In the genomic region with DNA sequence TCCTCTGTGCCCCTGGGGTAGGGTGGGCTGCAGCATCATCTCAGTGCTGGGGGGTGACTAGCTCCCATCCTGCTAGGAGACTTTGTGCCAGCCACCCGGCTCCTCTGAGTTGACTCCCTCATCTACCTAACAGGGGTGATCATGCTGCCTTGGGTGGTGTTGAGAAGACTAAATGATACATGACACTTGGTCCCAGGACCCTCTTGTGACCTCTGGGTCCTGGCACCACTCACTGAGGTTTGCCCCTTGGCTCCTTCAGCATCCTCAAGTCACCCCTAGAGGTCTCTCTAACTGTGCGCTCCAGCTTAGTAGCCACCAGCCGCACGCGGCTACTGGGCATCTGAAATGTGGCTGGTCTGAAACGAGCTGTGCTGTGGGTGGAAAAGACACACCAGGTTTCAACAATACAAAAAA, we compare ENCODE assay signal across 8 cellular contexts.
DNase-seq lines count a peak whose midpoint lies in the region; ATAC-seq, FAIRE-seq and TF ChIP-seq lines count a peak whose summit lies in the region.

No MANE protein-coding gene starts in this region.

- H2BK15ac ChIP-seq in neuronal stem cell (ENCODE audit: low read length), result peak overlapping the region; percentile 16

- no peaks in the 10 kb centered on the region for H3K79me1 ChIP-seq in neuronal stem cell (ENCODE audit: low read depth, low read length)

- TF ChIP-seq CTCF in Panc1 (IDR thresholded peaks at IDR 0.05) (peak; percentile 91), endothelial cell of umbilical vein (IDR thresholded peaks at IDR 0.05; ENCODE audit: extremely low read depth in 1 of 2, insufficient read depth in 1 of 2, low read depth in 1 of 2, low read length in 2 of 2) (peak; percentile 22 to 49)

- no peaks in the 10 kb centered on the region for H3K9me2 ChIP-seq in GM23248 (ENCODE audit: insufficient read depth)

- peak overlapping the region; percentile 48 for H2AK5ac ChIP-seq in neuronal stem cell (ENCODE audit: low read depth, low read length)

- intact Hi-C loops in Panc1 (cut with micrococcal nuclease; ENCODE audit: unreplicated experiment) (loop anchor here (1.0 kb wide), 1 partner anchor 81 kb away; no protein-coding TSS in a partner anchor), endothelial cell of umbilical vein (cut with micrococcal nuclease) (loop anchor here (1.0 kb wide), 2 partner anchors 19 to 82 kb away; no protein-coding TSS in a partner anchor)

- no peak overlapping the region for H4K8ac ChIP-seq in neuronal stem cell (ENCODE audit: low read depth, low read length)

- H3K27ac ChIP-seq in GM23248 (no peak overlapping the region), Panc1 (ENCODE audit: low read length) (no peak overlapping the region), endothelial cell of umbilical vein (ENCODE audit: insufficient read depth, low read depth, low read length) (no peak overlapping the region), neuronal stem cell (replicated peaks; ENCODE audit: low read length) (no peak overlapping the region)

- ATAC-seq in Panc1 (peak; percentile 87), GM21390 (IDR thresholded peaks at IDR 0.05; ENCODE audit: unreplicated experiment) (no peak), HG03025 (IDR thresholded peaks at IDR 0.05; ENCODE audit: low FRiP score, unreplicated experiment) (no peak), GM19395 (IDR thresholded peaks at IDR 0.05; ENCODE audit: unreplicated experiment) (no peak)

- POLR2A ChIA-PET in Panc1 (lab: Charles Lee), result interaction anchor here (0.7 kb wide), 1 partner anchor 859 kb away, joined by 4 read pairs; no protein-coding TSS in a partner anchor
- POLR2A ChIA-PET in endothelial cell of umbilical vein (lab: Charles Lee), result interaction anchor here (1.0 to 1.2 kb wide), 2 partner anchors 10 to 72 kb away, joined by 3 read pairs; partner anchors contain the start of gene LRRC32

- dilution Hi-C loops in endothelial cell of umbilical vein (cut with MboI; ENCODE audit: extremely low pct_ligation_motif_present, low sequenced_read_pairs), result no loop called here

- DNase-seq in DMS53 (lab: John Stamatoyannopoulos, UW), result peak; percentile 84
- peak; percentile 76 for DNase-seq in GM23248
- peak; percentile 24 for DNase-seq in Panc1 (ENCODE audit: low read depth, low spot score)
- DNase-seq in endothelial cell of umbilical vein (ENCODE audit: low read depth, low spot score), result peak; percentile 42
- no peak for DNase-seq in neuronal stem cell (ENCODE audit: low spot score)

- BruUV-seq in Panc1 (replicated peaks; lab: Mats Ljungman, UMichigan) (no TSS peak), endothelial cell of umbilical vein (replicated peaks; lab: Mats Ljungman, UMichigan) (no TSS peak)

- CTCF ChIA-PET in Panc1 (lab: Charles Lee), result interaction anchor here (0.6 to 1.9 kb wide), 9 partner anchors 44 to 439 kb away, joined by 3 to 10 read pairs (median 6); no protein-coding TSS in a partner anchor
- CTCF ChIA-PET in endothelial cell of umbilical vein (lab: Charles Lee), result interaction anchor here (0.6 to 3.2 kb wide), 23 partner anchors 9 to 123 kb away, joined by 3 to 60 read pairs (median 5); partner anchors contain the start of gene LRRC32

- peaks cover 6% of the 10 kb centered on the region; the same call in 1 of the 2 replicates for H3F3A ChIP-seq in GM23248 (ENCODE audit: insufficient read depth)

- no peak for FAIRE-seq in endothelial cell of umbilical vein (lab: Jason Lieb, UNC)

- no peaks in the 10 kb centered on the region for H3K79me2 ChIP-seq in GM23248 (ENCODE audit: insufficient read depth)
- H3K79me2 ChIP-seq in endothelial cell of umbilical vein (ENCODE audit: control insufficient read depth, insufficient read depth, low read length), result no peaks in the 10 kb centered on the region

- H4K91ac ChIP-seq in neuronal stem cell (ENCODE audit: low read depth, low read length, poor library complexity), result no peak overlapping the region

- H3K4me3 ChIP-seq in GM23248, result no peak overlapping the region
- no peak overlapping the region for H3K4me3 ChIP-seq in Panc1 (ENCODE audit: low read depth in 2 of 2, low read length in 2 of 2)
- H3K4me3 ChIP-seq in endothelial cell of umbilical vein (replicated peaks in 1 of 3; ENCODE audit: insufficient read depth in 1 of 3, low read depth in 1 of 3, low read length in 3 of 3), result no peak overlapping the region
- no peak overlapping the region for H3K4me3 ChIP-seq in neuronal stem cell (ENCODE audit: low read length in 2 of 2)

- WGBS in GM23248 (ENCODE audit: low coverage in 1 of 2, low lambda C conversion rate in 2 of 2, missing lambda C conversion rate in 2 of 2), 2 experiments, result 21% methylated on average over 6 of the region's 6 CpGs
- WGBS in neuronal stem cell (ENCODE audit: extremely low coverage in 2 of 2, insufficient read length in 2 of 2, insufficient replicate concordance in 1 of 2), 2 donors, result no CpG with 5 or more reads among the region's 6 CpGs

- H4K20me1 ChIP-seq in GM23248 (ENCODE audit: insufficient read depth), result no peaks in the 10 kb centered on the region
- H4K20me1 ChIP-seq in endothelial cell of umbilical vein (replicated peaks; ENCODE audit: control insufficient read depth, extremely low read depth, insufficient read depth, low read length), result no peaks in the 10 kb centered on the region

- no peak overlapping the region for H2BK5ac ChIP-seq in neuronal stem cell (ENCODE audit: low read length)

- H3K9ac ChIP-seq in GM23248 (no peak overlapping the region), endothelial cell of umbilical vein (replicated peaks; ENCODE audit: extremely low read depth, insufficient read depth, low read length) (no peak overlapping the region), neuronal stem cell (ENCODE audit: low read depth, low read length, poor library complexity) (no peak overlapping the region)

- H3K4me2 ChIP-seq in GM23248 (ENCODE audit: unreplicated experiment), result no peak overlapping the region
- no peak overlapping the region for H3K4me2 ChIP-seq in endothelial cell of umbilical vein (ENCODE audit: insufficient read depth, low read length)
- no peak overlapping the region for H3K4me2 ChIP-seq in neuronal stem cell (ENCODE audit: insufficient read depth, low read length, poor library complexity, severe bottlenecking)

- no peak overlapping the region for H3K4ac ChIP-seq in neuronal stem cell (ENCODE audit: low read length)

- H2AFZ ChIP-seq in GM23248 (no peak overlapping the region), endothelial cell of umbilical vein (ENCODE audit: low read depth, low read length) (no peak overlapping the region), neuronal stem cell (ENCODE audit: low read length) (no peak overlapping the region)

- H3K14ac ChIP-seq in neuronal stem cell (ENCODE audit: low read length), result no peak overlapping the region

- no peak overlapping the region for H2BK120ac ChIP-seq in neuronal stem cell (ENCODE audit: low read depth, low read length)

- H3K9me3 ChIP-seq in GM23248 (ENCODE audit: low read depth) (no peaks in the 10 kb centered on the region), Panc1 (ENCODE audit: control insufficient read depth, insufficient read depth, low read depth, low read length) (no peaks in the 10 kb centered on the region), endothelial cell of umbilical vein (replicated peaks; ENCODE audit: control insufficient read depth, insufficient read depth, low read length) (no peaks in the 10 kb centered on the region), neuronal stem cell (replicated peaks in 1 of 2; ENCODE audit: control insufficient read depth in 2 of 2, insufficient read depth in 1 of 2, low read depth in 1 of 2, low read length in 2 of 2) (no peaks in the 10 kb centered on the region)

- H3K27me3 ChIP-seq in GM23248 (replicated peaks; ENCODE audit: insufficient read depth) (no peaks in the 10 kb centered on the region; the same call in 1 of the 2 replicates), Panc1 (ENCODE audit: control insufficient read depth, insufficient read depth, low read length) (no peaks in the 10 kb centered on the region), endothelial cell of umbilical vein (ENCODE audit: control insufficient read depth in 2 of 2, insufficient read depth in 2 of 2, low read length in 2 of 2) (no peaks in the 10 kb centered on the region), neuronal stem cell (ENCODE audit: control insufficient read depth in 3 of 3, insufficient read depth in 3 of 3, low read depth in 1 of 3, low read length in 3 of 3) (peaks cover 0 to 12% (median 0%) of the 10 kb centered on the region in 3 experiments)

- H2BK12ac ChIP-seq in neuronal stem cell (ENCODE audit: low read length), result no peak overlapping the region

- H3K23ac ChIP-seq in neuronal stem cell (ENCODE audit: low read depth, low read length, poor library complexity), result no peak overlapping the region

- H3K18ac ChIP-seq in neuronal stem cell (ENCODE audit: low read length), result peak overlapping the region; percentile 35

- H3K36me3 ChIP-seq in GM23248 (ENCODE audit: low read depth), result no peaks in the 10 kb centered on the region
- H3K36me3 ChIP-seq in Panc1 (ENCODE audit: control insufficient read depth, insufficient read depth, low read length), result no peaks in the 10 kb centered on the region
- H3K36me3 ChIP-seq in endothelial cell of umbilical vein (ENCODE audit: control insufficient read depth in 2 of 2, extremely low read depth in 1 of 2, insufficient read depth in 2 of 2, low read length in 2 of 2), result no peaks in the 10 kb centered on the region
- H3K36me3 ChIP-seq in neuronal stem cell (replicated peaks in 1 of 2; ENCODE audit: control insufficient read depth in 2 of 2, insufficient read depth in 2 of 2, low read length in 2 of 2), result no peaks in the 10 kb centered on the region

- no peak for TF ChIP-seq POLR2A in endothelial cell of umbilical vein (IDR thresholded peaks at IDR 0.05; ENCODE audit: low read depth, low read length)

- H3K4me1 ChIP-seq in GM23248 (ENCODE audit: insufficient read depth), result peaks cover 4% of the 10 kb centered on the region; the same call in 1 of the 2 replicates
- H3K4me1 ChIP-seq in Panc1 (ENCODE audit: control insufficient read depth, insufficient read depth, low read length), result no peaks in the 10 kb centered on the region; the same call in 1 of the 2 replicates
- H3K4me1 ChIP-seq in endothelial cell of umbilical vein (ENCODE audit: control insufficient read depth, extremely low read depth, insufficient read depth, low read length), result peaks cover 9% of the 10 kb centered on the region
- H3K4me1 ChIP-seq in neuronal stem cell (ENCODE audit: control insufficient read depth in 2 of 2, insufficient read depth in 1 of 2, low read depth in 1 of 2, low read length in 2 of 2), result peaks cover 0 to 7% of the 10 kb centered on the region in 2 donors

- in situ Hi-C loops in GM23248 (cut with MboI), result no loop called here
- in situ Hi-C loops in Panc1 (cut with HindIII; ENCODE audit: low pct_unique_long_range_greater_than_20kb, low sequenced_read_pairs), result no loop called here

- no peaks in the 10 kb centered on the region for H3K9me1 ChIP-seq in endothelial cell of umbilical vein (replicated peaks; ENCODE audit: control insufficient read depth, extremely low read depth, insufficient read depth, low read length)

TF ChIP-seq in endothelial cell of umbilical vein, 7 proteins besides CTCF, POLR2A, EP300 and RAD21 (continues in another document):
- TF ChIP-seq, protein P1, sequence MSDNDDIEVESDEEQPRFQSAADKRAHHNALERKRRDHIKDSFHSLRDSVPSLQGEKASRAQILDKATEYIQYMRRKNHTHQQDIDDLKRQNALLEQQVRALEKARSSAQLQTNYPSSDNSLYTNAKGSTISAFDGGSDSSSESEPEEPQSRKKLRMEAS (IDR thresholded peaks at IDR 0.05; ENCODE audit: insufficient read depth, insufficient read length), result no peak
- TF ChIP-seq EZH2 (IDR thresholded peaks at IDR 0.05; ENCODE audit: borderline replicate concordance, low read depth, low read length, severe bottlenecking), result no peak
